In genomic region chr6:157980288-157981131, GRCh38 we compare ENCODE assay signal across 8 cellular contexts. TPM values are rescaled to one million over a fixed set of nuclear protein-coding genes. Genes with fewer than 3 reads are reported as not detected.
DNase-seq lines count a peak whose midpoint lies in the region; ATAC-seq, FAIRE-seq and TF ChIP-seq lines count a peak whose summit lies in the region.

No MANE protein-coding gene starts in this region.

- peaks cover 32% of the 10 kb centered on the region for H3K79me2 ChIP-seq in HepG2 (ENCODE audit: insufficient read depth, low read length)

- POLR2A ChIA-PET in CD8-positive, alpha-beta T cell (lab: Charles Lee): interaction anchor here (1.0 kb wide), 1 partner anchor 46 kb away, joined by 5 read pairs; no protein-coding TSS in a partner anchor
- POLR2A ChIA-PET in HepG2 (lab: Yijun Ruan, JAX): interaction anchor here (0.9 to 16.1 kb wide), 5 partner anchors 12 to 91 kb away, joined by 3 to 345 read pairs (median 10); no protein-coding TSS in a partner anchor

- DNase-seq in CD8-positive, alpha-beta T cell: peak in 2 of 7 experiments; percentile 23 to 61
- DNase-seq in adipocyte (ENCODE audit: low read depth): no peak
- DNase-seq in HepG2 (ENCODE audit: low spot score): peak; percentile 38
- no peak for DNase-seq in type B pancreatic cell (ENCODE audit: extremely low spot score, unreplicated experiment)
- no peak for DNase-seq in superior temporal gyrus (ENCODE audit: extremely low spot score)
- DNase-seq in DMS153 (lab: John Stamatoyannopoulos, UW): no peak

- no peaks in the 10 kb centered on the region for H3K9me3 ChIP-seq in CD8-positive, alpha-beta T cell (ENCODE audit: low read length)
- H3K9me3 ChIP-seq in adipocyte (ENCODE audit: control insufficient read depth, low read length) (no peaks in the 10 kb centered on the region), HepG2 (ENCODE audit: low read length) (no peaks in the 10 kb centered on the region)

- 44% methylated on average over 19 of the region's 19 CpGs for WGBS in HepG2 (ENCODE audit: low lambda C conversion rate)

- peak overlapping the region; percentile 68 for H3K27ac Mint-ChIP-seq in CD8-positive, alpha-beta T cell
- peak overlapping the region; percentile 67 for H3K27ac Mint-ChIP-seq in type B pancreatic cell

- no peaks in the 10 kb centered on the region for H3K36me3 ChIP-seq in CD8-positive, alpha-beta T cell (ENCODE audit: insufficient read depth, low read length)
- H3K36me3 ChIP-seq in adipocyte (ENCODE audit: control insufficient read depth, insufficient read depth, low read length, severe bottlenecking) (no peaks in the 10 kb centered on the region), HepG2 (replicated peaks in 1 of 2; ENCODE audit: control insufficient read depth in 1 of 2, insufficient read depth in 2 of 2, low read length in 2 of 2) (no peaks in the 10 kb centered on the region)

- no peaks in the 10 kb centered on the region for H3K27me3 ChIP-seq in CD8-positive, alpha-beta T cell (ENCODE audit: insufficient read depth, low read length)
- H3K27me3 ChIP-seq in adipocyte (replicated peaks; ENCODE audit: control insufficient read depth, insufficient read depth, low read length) (no peaks in the 10 kb centered on the region), HepG2 (ENCODE audit: control insufficient read depth in 1 of 2, insufficient read depth in 2 of 2, low read length in 2 of 2) (peaks cover 6 to 13% of the 10 kb centered on the region in 2 experiments; a peak in 4 of 5 replicates)

- CTCF ChIA-PET in CD8-positive, alpha-beta T cell (lab: Charles Lee): interaction anchor here (1.0 to 5.0 kb wide), 3 partner anchors 46 to 225 kb away, joined by 4 to 23 read pairs (median 17); no protein-coding TSS in a partner anchor
- CTCF ChIA-PET in HepG2 (lab: Yijun Ruan, JAX; ENCODE audit: low intra/inter-chr PET ratio, low total read pairs): interaction anchor here (1.5 to 2.9 kb wide), 2 partner anchors 92 kb away, joined by 3 to 19 read pairs; no protein-coding TSS in a partner anchor

- peaks cover 47% of the 10 kb centered on the region for H3K4me1 ChIP-seq in CD8-positive, alpha-beta T cell (ENCODE audit: insufficient read depth, low read length)
- H3K4me1 ChIP-seq in adipocyte (ENCODE audit: control insufficient read depth, insufficient read depth, low read length): peaks cover 13% of the 10 kb centered on the region
- peaks cover 83% of the 10 kb centered on the region for H3K4me1 ChIP-seq in HepG2 (ENCODE audit: insufficient read depth, low read length)

- H3K4me2 ChIP-seq in HepG2 (ENCODE audit: low read depth, low read length): peak overlapping the region; percentile 95

- H2AFZ ChIP-seq in HepG2 (ENCODE audit: low read length): no peak overlapping the region

- H3K9me3 Mint-ChIP-seq in CD8-positive, alpha-beta T cell: no peaks in the 10 kb centered on the region
- no peaks in the 10 kb centered on the region for H3K9me3 Mint-ChIP-seq in type B pancreatic cell

- H3K36me3 Mint-ChIP-seq in CD8-positive, alpha-beta T cell: no peaks in the 10 kb centered on the region
- H3K36me3 Mint-ChIP-seq in type B pancreatic cell: no peaks in the 10 kb centered on the region

- H3K27ac ChIP-seq in CD8-positive, alpha-beta T cell (ENCODE audit: low read depth, low read length): peak overlapping the region; percentile 55
- no peak overlapping the region for H3K27ac ChIP-seq in HepG2 (ENCODE audit: extremely low read length, insufficient read depth, low read length)

- no peak for TF ChIP-seq POLR2A in HepG2 (IDR thresholded peaks at IDR 0.05; ENCODE audit: insufficient read depth in 1 of 2, low read depth in 2 of 2, low read length in 2 of 2)

- intact Hi-C loops in CD8-positive, alpha-beta T cell (cut with DNase I, micrococcal nuclease): loop anchor here (1.0 to 2.0 kb wide), 4 partner anchors 28 to 156 kb away; no protein-coding TSS in a partner anchor
- intact Hi-C loops in HepG2 (cut with micrococcal nuclease; ENCODE audit: unreplicated experiment): loop anchor here (1.0 kb wide), 1 partner anchor 92 kb away; no protein-coding TSS in a partner anchor

- no peak for TF ChIP-seq RAD21 in HepG2 (CRISPR knock-in tag; IDR thresholded peaks at IDR 0.05)

- H3K27me3 Mint-ChIP-seq in CD8-positive, alpha-beta T cell (ENCODE audit: low read depth): no peaks in the 10 kb centered on the region
- H3K27me3 Mint-ChIP-seq in type B pancreatic cell: peaks cover 9% of the 10 kb centered on the region

- no peak for ATAC-seq in CD8-positive, alpha-beta T cell
- ATAC-seq in HG03045 (IDR thresholded peaks at IDR 0.05; ENCODE audit: unreplicated experiment) (peak; percentile 15), HepG2 (peak; percentile 0; the same call in 2 of the 3 replicates), HG03039 (IDR thresholded peaks at IDR 0.05; ENCODE audit: unreplicated experiment) (no peak)

- H3K4me1 Mint-ChIP-seq in CD8-positive, alpha-beta T cell (ENCODE audit: low read depth): peaks cover 47% of the 10 kb centered on the region
- H3K4me1 Mint-ChIP-seq in type B pancreatic cell (ENCODE audit: unreplicated experiment): peaks cover 18% of the 10 kb centered on the region

- in situ Hi-C loops in HepG2 (cut with HindIII; ENCODE audit: extremely low pct_ligation_motif_present, low pct_unique_long_range_greater_than_20kb): loop anchor here (5.0 kb wide), 1 partner anchor 92 kb away; no protein-coding TSS in a partner anchor

- TF ChIP-seq EP300 in HepG2 (IDR thresholded peaks at IDR 0.05; ENCODE audit: low read depth in 2 of 2, low read length in 2 of 2): 0 out of 4 replicates have a peak, but pooled peaks of 1 of the 2 experiments have one; percentile 46
- no peak for TF ChIP-seq EP300 in HepG2 (CRISPR knock-in tag; IDR thresholded peaks at IDR 0.05; ENCODE audit: borderline replicate concordance)

- H3K4me3 ChIP-seq in CD8-positive, alpha-beta T cell (ENCODE audit: low read depth, low read length): peak overlapping the region; percentile 87
- peak overlapping the region; percentile 84 for H3K4me3 ChIP-seq in adipocyte (ENCODE audit: low read length)
- H3K4me3 ChIP-seq in HepG2 (replicated peaks in 1 of 3; ENCODE audit: insufficient read depth in 1 of 3, low read depth in 2 of 3, low read length in 3 of 3): peak overlapping the region; percentile 2 to 88 (median 77); a peak in 4 of 6 replicates

- peak overlapping the region; percentile 89 for H3K4me3 Mint-ChIP-seq in CD8-positive, alpha-beta T cell
- peak overlapping the region; percentile 82 for H3K4me3 Mint-ChIP-seq in type B pancreatic cell

- no peak for TF ChIP-seq CTCF in CD8-positive, alpha-beta T cell (IDR thresholded peaks at IDR 0.05)
- TF ChIP-seq CTCF in HepG2 (CRISPR knock-in tag; IDR thresholded peaks at IDR 0.05): no peak
- no peak for TF ChIP-seq CTCF in type B pancreatic cell (conservative IDR thresholded peaks at IDR 0.05)

- FAIRE-seq in HepG2 (lab: Jason Lieb, UNC): peak; percentile 39

- BruUV-seq in HepG2 (replicated peaks; lab: Mats Ljungman, UMichigan): TSS peak; percentile 47

- no peaks in the 10 kb centered on the region for H4K20me1 ChIP-seq in HepG2 (ENCODE audit: insufficient read depth, low read length)

- H3K9ac ChIP-seq in adipocyte (ENCODE audit: low read length) (peak overlapping the region; percentile 86), HepG2 (ENCODE audit: insufficient read depth, low read depth, low read length) (peak overlapping the region; percentile 97)

TF ChIP-seq in HepG2, 621 proteins besides CTCF, POLR2A, EP300 and RAD21 (continues in another document):
- TF ChIP-seq BCL6 (CRISPR knock-in tag; IDR thresholded peaks at IDR 0.05) (peak; percentile 99), ZMYM3 (CRISPR knock-in tag; IDR thresholded peaks at IDR 0.05) (peak; percentile 90), FOSL2 (CRISPR knock-in tag; IDR thresholded peaks at IDR 0.05) (peak; percentile 54; the same call in 1 of the 2 replicates), ZSCAN29 (CRISPR knock-in tag; conservative IDR thresholded peaks at IDR 0.05) (0 out of 2 replicates have a peak, but pooled peaks have one; percentile 24)

RNA-seq across cellular contexts. Expression of gene SYNJ2, which starts 1.2 kb away (rescaled TPM):
- 10 to 100 TPM; 28.4 to 29.5 TPM for total RNA-seq in CD8-positive, alpha-beta T cell
- total RNA-seq in HepG2 (2016; rRNA removed; fragmentation: Illumina TruSeq; extraction: Trizol) (39.0 and 39.1 TPM in 2 replicates), type B pancreatic cell (ENCODE audit: low replicate concordance) (17.0 and 31.2 TPM in 2 replicates)
- total RNA-seq in HepG2 (2016; cell fraction: cytosol; rRNA removed; fragmentation: Illumina TruSeq; extraction: Trizol; ENCODE audit: low read depth): 50.4 and 51.2 TPM in 2 replicates
- total RNA-seq in HepG2 (2016; cell fraction: insoluble cytoplasmic fraction; rRNA removed; fragmentation: Illumina TruSeq; extraction: Trizol): 32.6 and 44.6 TPM in 2 replicates
- total RNA-seq in HepG2 (2016; cell fraction: membrane; rRNA removed; fragmentation: Illumina TruSeq; extraction: Trizol): 52.4 and 52.9 TPM in 2 replicates
- total RNA-seq in HepG2 (2016; cell fraction: nucleus; rRNA removed; fragmentation: Illumina TruSeq; extraction: Trizol): 33.3 and 38.2 TPM in 2 replicates
- 57.6 and 59.5 TPM in 2 replicates for polyA plus RNA-seq in HepG2 (2011; rRNA removed)
- polyA plus RNA-seq in HepG2 (2011; cell fraction: cytosol; rRNA removed): 44.7 and 49.0 TPM in 2 replicates
- 85.9 and 86.7 TPM in 2 replicates for polyA plus RNA-seq in HepG2 (2011; cell fraction: nucleus; rRNA removed)
- 53.7 and 59.9 TPM in 2 replicates for polyA plus RNA-seq in HepG2 (2012)
- 53.0 and 54.8 TPM in 2 replicates for polyA plus RNA-seq in HepG2 (2016; cell fraction: cytosol; fragmentation: Illumina TruSeq; extraction: Trizol; ENCODE audit: low read depth)
- polyA plus RNA-seq in HepG2 (2016; cell fraction: insoluble cytoplasmic fraction; fragmentation: Illumina TruSeq; extraction: Trizol; ENCODE audit: low read depth): 28.2 and 29.0 TPM in 2 replicates
- 41.5 and 42.8 TPM in 2 replicates for polyA plus RNA-seq in HepG2 (2016; cell fraction: membrane; fragmentation: Illumina TruSeq; extraction: Trizol; ENCODE audit: low read depth)
- polyA plus RNA-seq in HepG2 (2016; cell fraction: nucleus; fragmentation: Illumina TruSeq; extraction: Trizol; ENCODE audit: insufficient read depth, low read depth): 49.3 and 52.0 TPM in 2 replicates
- 21.9 and 161 TPM in 2 replicates for polyA minus RNA-seq in HepG2 (2011; rRNA and poly(A)+ RNA removed; ENCODE audit: low replicate concordance)
- 57.2 and 71.5 TPM in 2 replicates for polyA minus RNA-seq in HepG2 (2011; cell fraction: cytosol; rRNA and poly(A)+ RNA removed)
- 135 and 148 TPM in 2 replicates for polyA minus RNA-seq in HepG2 (2011; cell fraction: nucleus; rRNA and poly(A)+ RNA removed)

Comparison
In these comparisons a context has a peak if more than half of its experiments do, and no peak if none do; other contexts are left out.
1. ATAC-seq: peak in HG03045 (single experiment) and HepG2 (single experiment); none in CD8-positive, alpha-beta T cell (single experiment) and HG03039 (single experiment).
2. Peak in every context shown above with its lines, with median percentiles within 50 percentile points of each other: H3K4me3 ChIP-seq.